20 cellular contexts compared by ENCODE assay signal in genomic region chr21:45332981-45333582, GRCh38. TPM values are rescaled to one million over a fixed set of nuclear protein-coding genes. Genes with fewer than 3 reads are reported as not detected.
DNase-seq lines count a peak whose midpoint lies in the region; FAIRE-seq and TF ChIP-seq lines count a peak whose summit lies in the region.
"Had no signal": no experiment of that assay in that cellular context is flagged by ENCODE, and none has a peak within 500 bp of the region (broad histone marks: within the 10 kb centered on the region; RNA-seq: fewer than 3 reads in every experiment).

No MANE protein-coding gene starts in this region.

- H2AK5ac ChIP-seq in H1 (ENCODE audit: low read depth, low read length): peak overlapping the region; percentile 65; the same call in 1 of the 2 replicates

- no peaks in the 10 kb centered on the region for H3K27me3 Mint-ChIP-seq in osteocyte (ENCODE audit: unreplicated experiment)
- H3K27me3 Mint-ChIP-seq: activated naive CD4-positive, alpha-beta T cell treated with anti-CD3 and anti-CD28 coated beads, Interleukin-2, amount 50 U/mL, for 24 hours had no signal

- H2AFZ ChIP-seq in H1 (ENCODE audit: low read length): no peak overlapping the region
- H2AFZ ChIP-seq: PC-9 had no signal

- H3K27ac Mint-ChIP-seq in osteocyte (ENCODE audit: unreplicated experiment): peak overlapping the region; percentile 87
- H3K27ac Mint-ChIP-seq: activated naive CD4-positive, alpha-beta T cell treated with anti-CD3 and anti-CD28 coated beads, Interleukin-2, amount 50 U/mL, for 24 hours had no signal

- WGBS in H1 (ENCODE audit: extremely low coverage in 1 of 2, insufficient coverage in 1 of 2, insufficient read length in 1 of 2, insufficient replicate concordance in 2 of 2, low coverage in 1 of 2, low lambda C conversion rate in 2 of 2, missing lambda C conversion rate in 1 of 2), 2 experiments: 90% methylated on average over 13 of the region's 16 CpGs; no CpG with 5 or more reads in 1 of the 2 experiments

- H2BK5ac ChIP-seq in H1 (ENCODE audit: low read depth, low read length): peak overlapping the region; percentile 63; the same call in 1 of the 2 replicates

- H3K4ac ChIP-seq in H1 (replicated peaks; ENCODE audit: insufficient read length, low read depth, low read length): no peak overlapping the region

- H4K20me1 ChIP-seq in H1 (replicated peaks in 1 of 2; ENCODE audit: control insufficient read depth in 1 of 2, insufficient read depth in 2 of 2, low read length in 2 of 2): peaks cover 0 to 2% of the 10 kb centered on the region in 2 experiments

- no peaks in the 10 kb centered on the region for H3K9me3 Mint-ChIP-seq in osteocyte (ENCODE audit: unreplicated experiment)
- H3K9me3 Mint-ChIP-seq: activated naive CD4-positive, alpha-beta T cell treated with anti-CD3 and anti-CD28 coated beads, Interleukin-2, amount 50 U/mL, for 24 hours had no signal

- H3K9me3 ChIP-seq in H1 (ENCODE audit: insufficient read depth in 2 of 2, low read depth in 1 of 2, low read length in 1 of 2): no peaks in the 10 kb centered on the region
- H3K9me3 ChIP-seq: gastrocnemius medialis, HAP-1, left lung had no signal

- H3K4me1 Mint-ChIP-seq in osteocyte (ENCODE audit: unreplicated experiment): peaks cover 65% of the 10 kb centered on the region
- H3K4me1 Mint-ChIP-seq: activated naive CD4-positive, alpha-beta T cell treated with anti-CD3 and anti-CD28 coated beads, Interleukin-2, amount 50 U/mL, for 24 hours had no signal

- H3K79me2 ChIP-seq in H1 (ENCODE audit: control insufficient read depth in 1 of 2, insufficient read depth in 2 of 2, low read length in 2 of 2): no peaks in the 10 kb centered on the region

- no peak overlapping the region for H2BK120ac ChIP-seq in H1 (replicated peaks; ENCODE audit: low read depth, low read length)

- H3K4me3 Mint-ChIP-seq in osteocyte (ENCODE audit: unreplicated experiment): no peak overlapping the region
- H3K4me3 Mint-ChIP-seq: activated naive CD4-positive, alpha-beta T cell treated with anti-CD3 and anti-CD28 coated beads, Interleukin-2, amount 50 U/mL, for 24 hours had no signal

- 0 out of 2 replicates have a peak overlapping the region, but pooled peaks have one; percentile 61 for H2BK20ac ChIP-seq in H1 (ENCODE audit: low read length)

- H4K91ac ChIP-seq in H1 (replicated peaks; ENCODE audit: insufficient read length, low read length): peak overlapping the region; percentile 70

- peaks cover 4% of the 10 kb centered on the region for H3K23me2 ChIP-seq in H1 (ENCODE audit: low read depth, low read length)

- TF ChIP-seq CTCF in H1 (IDR thresholded peaks at IDR 0.05; ENCODE audit: control extremely low read depth in 1 of 3, insufficient read depth in 1 of 3, low read depth in 1 of 3, low read length in 3 of 3) (no peak), osteocyte (IDR thresholded peaks at IDR 0.05) (no peak)

- H3K36me3 ChIP-seq in H1 (ENCODE audit: control insufficient read depth in 2 of 4, insufficient read depth in 4 of 4, low read length in 3 of 4): no peaks in the 10 kb centered on the region
- H3K36me3 ChIP-seq: gastrocnemius medialis, HAP-1, left lung had no signal

- CTCF ChIA-PET in H1 (lab: Charles Lee; ENCODE audit: partially characterized antibody): interaction anchor here (1.2 to 1.5 kb wide), 2 partner anchors 15 to 111 kb away, joined by 4 read pairs; no protein-coding TSS in a partner anchor

- H3K56ac ChIP-seq in H1 (replicated peaks; ENCODE audit: insufficient read length, low read depth, low read length): no peak overlapping the region

- H3K4me2 ChIP-seq in H1 (ENCODE audit: insufficient read depth in 1 of 2, low read depth in 2 of 2, low read length in 2 of 2): no peak overlapping the region; a peak in 1 of 4 replicates
- H3K4me2 ChIP-seq: PC-9 had no signal

- no peak for DNase-seq in H54 (ENCODE audit: insufficient read length, low spot score)
- peak; percentile 66 for DNase-seq in NCI-H2171 (lab: John Stamatoyannopoulos, UW)
- DNase-seq in H1 (ENCODE audit: low read depth in 1 of 2, low spot score in 2 of 2): no peak
- no peak for DNase-seq in osteocyte (ENCODE audit: extremely low spot score, unreplicated experiment)
- DNase-seq in activated effector memory CD4-positive, alpha-beta T cell treated with Interleukin-2 at 50 U/mL for 16 hours: no peak
- DNase-seq in inferior parietal cortex (ENCODE audit: extremely low spot score): no peak
- no peak for DNase-seq in NCI-H1105 treated with DMSO at 0.1 percent for 48 hours (lab: John Stamatoyannopoulos, UW)
- DNase-seq: activated CD4-positive, alpha-beta T cell treated with anti-CD3 and anti-CD28 coated beads, Interleukin-2, amount 50 U/mL, for 1 hour; KBM-7; MV-4-11; NCI-H2029; NCI-H526; PC-9; small intestine; substantia nigra had no signal

- no peak overlapping the region for H3K4me3 ChIP-seq in H1 (ENCODE audit: extremely low read depth in 1 of 4, insufficient read depth in 2 of 4, low read depth in 3 of 4, low read length in 4 of 4)
- H3K4me3 ChIP-seq: gastrocnemius medialis, HAP-1, left lung, PC-9 had no signal

- no peak for FAIRE-seq in H54 (lab: Jason Lieb, UNC)
- FAIRE-seq in H1 (lab: Jason Lieb, UNC): no peak
- FAIRE-seq: small intestine had no signal

- TF ChIP-seq POLR2A in H54 (IDR thresholded peaks at IDR 0.05; ENCODE audit: low read depth, low read length) (0 out of 2 replicates have a peak, but pooled peaks have one; percentile 3), H1 (IDR thresholded peaks at IDR 0.05; ENCODE audit: control extremely low read depth in 1 of 2, low read depth in 2 of 2, low read length in 2 of 2) (no peak)

- H3K36me3 Mint-ChIP-seq in osteocyte (ENCODE audit: unreplicated experiment): no peaks in the 10 kb centered on the region
- H3K36me3 Mint-ChIP-seq: activated naive CD4-positive, alpha-beta T cell treated with anti-CD3 and anti-CD28 coated beads, Interleukin-2, amount 50 U/mL, for 24 hours had no signal

- TF ChIP-seq RAD21 in H1 (IDR thresholded peaks at IDR 0.05 in 1 of 2, conservative IDR thresholded peaks at IDR 0.05 in 1 of 2; ENCODE audit: low read depth in 2 of 2, low read length in 2 of 2): no peak

- H3K23ac ChIP-seq in H1 (ENCODE audit: insufficient read length): no peak overlapping the region

- peak overlapping the region; percentile 100; the same call in 1 of the 2 replicates for H2BK12ac ChIP-seq in H1 (ENCODE audit: low read depth, low read length)

- no peak overlapping the region for H3K14ac ChIP-seq in H1 (ENCODE audit: insufficient read length)

- H4K5ac ChIP-seq in H1 (ENCODE audit: insufficient read length, low read depth, low read length): no peak overlapping the region

- no peak overlapping the region for H3K9ac ChIP-seq in H1 (replicated peaks in 1 of 4; ENCODE audit: extremely low read depth in 1 of 4, low read depth in 3 of 4, low read length in 3 of 4)

- peak overlapping the region; percentile 65; the same call in 1 of the 2 replicates for H3K18ac ChIP-seq in H1 (ENCODE audit: extremely low read depth, low read length)

- no peaks in the 10 kb centered on the region for H3K79me1 ChIP-seq in H1 (ENCODE audit: low read depth, low read length)

- peaks cover 0 to 19% (median 15%) of the 10 kb centered on the region in 4 experiments; a peak in 6 of 7 replicates for H3K4me1 ChIP-seq in H1 (replicated peaks in 1 of 4; ENCODE audit: control insufficient read depth in 3 of 4, insufficient read depth in 4 of 4, low read length in 3 of 4)
- H3K4me1 ChIP-seq: gastrocnemius medialis, HAP-1 had no signal

- no peak overlapping the region; the same call in 1 of the 2 replicates for H2BK15ac ChIP-seq in H1 (ENCODE audit: low read length)

- peaks cover 0 to 5% (median 4%) of the 10 kb centered on the region in 4 experiments; a peak in 4 of 7 replicates for H3K27me3 ChIP-seq in H1 (replicated peaks in 1 of 4; ENCODE audit: control insufficient read depth in 3 of 4, extremely low read depth in 1 of 4, insufficient read depth in 3 of 4, low read length in 3 of 4)
- H3K27me3 ChIP-seq: left lung had no signal

- no peak overlapping the region for H4K8ac ChIP-seq in H1 (ENCODE audit: extremely low read depth, insufficient read depth, low read length)

- no peak for TF ChIP-seq EP300 in H1 (IDR thresholded peaks at IDR 0.05; ENCODE audit: borderline replicate concordance in 1 of 2, low read depth in 2 of 2, low read length in 2 of 2)

- POLR2A ChIA-PET in H1 (lab: Charles Lee; ENCODE audit: partially characterized antibody): interaction anchor here (0.9 to 2.4 kb wide), 3 partner anchors 8 to 73 kb away, joined by 3 to 14 read pairs (median 3); no protein-coding TSS in a partner anchor

- H3K27ac ChIP-seq in H1 (ENCODE audit: low read depth, low read length): no peak overlapping the region
- H3K27ac ChIP-seq: epithelial cell of prostate, gastrocnemius medialis, left lung, PC-9 had no signal

TF ChIP-seq in H1, 55 proteins besides CTCF, POLR2A, EP300 and RAD21 (continues in another document):
- TF ChIP-seq SP2 (IDR thresholded peaks at IDR 0.05; ENCODE audit: low read length): no peak
- no peak for TF ChIP-seq SIX5 (IDR thresholded peaks at IDR 0.05; ENCODE audit: low read depth, low read length)
- no peak for TF ChIP-seq YY1 (IDR thresholded peaks at IDR 0.05; ENCODE audit: low read depth, low read length)
- no peak for TF ChIP-seq POU5F1 (IDR thresholded peaks at IDR 0.05; ENCODE audit: low read depth, low read length)
- TF ChIP-seq GABPA (IDR thresholded peaks at IDR 0.05; ENCODE audit: borderline replicate concordance, insufficient read depth, low read length): no peak

RNA-seq across cellular contexts. Expression of gene POFUT2, which starts 45.4 kb away (rescaled TPM):
- 32.1 and 34.6 TPM in 2 replicates for total RNA-seq in H1 (2021; fragmentation: NEBNext Ultra II Directional; extraction: Animal tissue kit (Norgen Biotek cat#: 25700))
- polyA plus RNA-seq in H1 (2011; rRNA removed): 13.7 and 21.0 TPM in 2 replicates
- polyA plus RNA-seq in H1 (2011; cell fraction: cytosol; rRNA removed): 20.3 TPM
- 88.5 TPM for polyA plus RNA-seq in H1 (2011; cell fraction: nucleus; rRNA removed)
- polyA plus RNA-seq in H1 (2012, experiment 1 of 2): 24.1 to 33.7 TPM (median 29.4 TPM) in 4 replicates
- 15.8 TPM for polyA plus RNA-seq in H1 (2012, experiment 2 of 2)
- polyA plus RNA-seq in H1 (2013, experiment 1 of 2): 33.3 TPM
- polyA plus RNA-seq in H1 (2013, experiment 2 of 2): 33.7 TPM
- polyA minus RNA-seq in H1 (2011; rRNA and poly(A)+ RNA removed): 11.2 and 13.2 TPM in 2 replicates
- polyA minus RNA-seq in H1 (2011; cell fraction: cytosol; rRNA and poly(A)+ RNA removed): 13.0 TPM
- 28.5 TPM for polyA minus RNA-seq in H1 (2011; cell fraction: nucleus; rRNA and poly(A)+ RNA removed)
- total RNA-seq in osteocyte: 62.7 and 63.7 TPM in 2 replicates
